Comparison of ENCODE assay signal across 9 cellular contexts in genomic region chr16:81003610-81004460, GRCh38. TPM values are rescaled to one million over a fixed set of nuclear protein-coding genes. Genes with fewer than 3 reads are reported as not detected.
A peak's percentile ranks its signal among the peaks of the same experiment; 100 is the strongest.
DNase-seq lines count a peak whose midpoint lies in the region; ATAC-seq and TF ChIP-seq lines count a peak whose summit lies in the region.
"Had no signal": no experiment of that assay in that cellular context is flagged by ENCODE, and none has a peak within 500 bp of the region (broad histone marks: within the 10 kb centered on the region; RNA-seq: fewer than 3 reads in every experiment).

No MANE protein-coding gene starts in this region.

- no peak for ATAC-seq in GM21360 (IDR thresholded peaks at IDR 0.05; ENCODE audit: unreplicated experiment)
- no peak for ATAC-seq in foreskin keratinocyte
- no peak for ATAC-seq in GM18909 (IDR thresholded peaks at IDR 0.05; ENCODE audit: poor library complexity, unreplicated experiment)

- TF ChIP-seq CTCF in ascending aorta (IDR thresholded peaks at IDR 0.05) (no peak), foreskin keratinocyte (conservative IDR thresholded peaks at IDR 0.05) (no peak)

- peak overlapping the region; percentile 72 for H3K9ac ChIP-seq in mucosa of stomach (ENCODE audit: low read length)

- H3K4me1 ChIP-seq in ACC112 (ENCODE audit: control insufficient read depth, insufficient read depth, low read length, unreplicated experiment) (peaks cover 26% of the 10 kb centered on the region), ascending aorta (peaks cover 3 to 17% of the 10 kb centered on the region in 2 donors), mucosa of stomach (ENCODE audit: control insufficient read depth, insufficient read depth, low read length) (peaks cover 4% of the 10 kb centered on the region), foreskin keratinocyte (peaks cover 4% of the 10 kb centered on the region)

- H3K27me3 ChIP-seq in ACC112 (ENCODE audit: insufficient read depth, low read length) (no peaks in the 10 kb centered on the region), ascending aorta (no peaks in the 10 kb centered on the region), mucosa of stomach (ENCODE audit: control insufficient read depth, insufficient read depth, low read length) (no peaks in the 10 kb centered on the region), foreskin keratinocyte (no peaks in the 10 kb centered on the region)

- peaks cover 90% of the 10 kb centered on the region for H3K79me2 ChIP-seq in ACC112 (ENCODE audit: control insufficient read depth, insufficient read depth, low read length, unreplicated experiment)

- intact Hi-C loops in ascending aorta (cut with DNase I), result loop anchor here (10.0 kb wide), 4 partner anchors 199 to 1161 kb away; partner anchors contain the start of genes CDYL2, CMIP and GAN

- H3K9me3 ChIP-seq in KOPT-K1 (ENCODE audit: insufficient read depth, low read length, poor library complexity, severe bottlenecking) (no peaks in the 10 kb centered on the region), ascending aorta (no peaks in the 10 kb centered on the region), mucosa of stomach (ENCODE audit: control insufficient read depth, low read length) (no peaks in the 10 kb centered on the region)

- H2AFZ ChIP-seq in ACC112 (ENCODE audit: low read length, unreplicated experiment), result peak overlapping the region; percentile 6

- DNase-seq in ascending aorta (ENCODE audit: low spot score in 2 of 2) (no peak), hepatic stellate cell (ENCODE audit: low spot score) (no peak), foreskin keratinocyte (no peak)

- H3K27ac ChIP-seq in ACC112 (ENCODE audit: low read depth, low read length), result peak overlapping the region; percentile 75
- peak overlapping the region; percentile 64 for H3K27ac ChIP-seq in KOPT-K1 (ENCODE audit: low read depth, low read length, poor library complexity, severe bottlenecking)
- peak overlapping the region in 1 of 2 donors; percentile 7 for H3K27ac ChIP-seq in ascending aorta
- no peak overlapping the region for H3K27ac ChIP-seq in foreskin keratinocyte
- H3K27ac ChIP-seq: SK-N-MC had no signal

- H3K4me3 ChIP-seq in ACC112 (ENCODE audit: low read depth, low read length), result peak overlapping the region; percentile 73
- H3K4me3 ChIP-seq in ascending aorta, result peak overlapping the region; percentile 26 to 30
- peak overlapping the region; percentile 61 for H3K4me3 ChIP-seq in mucosa of stomach (ENCODE audit: low read length)

- H3K36me3 ChIP-seq in ACC112 (ENCODE audit: insufficient read depth, low read length) (no peaks in the 10 kb centered on the region), KOPT-K1 (ENCODE audit: insufficient read depth, low read length) (peaks cover 8% of the 10 kb centered on the region; the same call in 1 of the 2 replicates), ascending aorta (no peaks in the 10 kb centered on the region), mucosa of stomach (ENCODE audit: control insufficient read depth, insufficient read depth, low read length) (no peaks in the 10 kb centered on the region)

RNA-seq across cellular contexts. Expression of gene CMC2, which starts 2.9 kb away (rescaled TPM):
- 4.0 TPM for total RNA-seq in ascending aorta
- 59.6 and 73.0 TPM in 2 replicates for total RNA-seq in foreskin keratinocyte
- polyA plus RNA-seq in foreskin keratinocyte, result 101 and 113 TPM in 2 replicates

RNA-seq across cellular contexts. Expression of gene CENPN, which starts 3.2 kb away (rescaled TPM):
- total RNA-seq in ascending aorta (not detected), foreskin keratinocyte (44.8 and 49.2 TPM in 2 replicates)
- polyA plus RNA-seq in foreskin keratinocyte, result 22.1 and 30.7 TPM in 2 replicates

RNA-seq across cellular contexts. Expression of gene ATMIN, which starts 31.8 kb away (rescaled TPM):
- 11.9 TPM for total RNA-seq in ascending aorta
- 30.0 and 32.5 TPM in 2 replicates for total RNA-seq in foreskin keratinocyte
- 14.3 and 15.9 TPM in 2 replicates for polyA plus RNA-seq in foreskin keratinocyte

Comparison
In these comparisons a context has a peak if more than half of its experiments do, and no peak if none do; other contexts are left out.
1. RNA of gene CMC2, which starts 2.9 kb away (total RNA-seq): 59.6 to 73.0 TPM in foreskin keratinocyte; 4.0 TPM in ascending aorta (single experiment); every median in the first group is over 10 times any median in the second.
2. RNA of gene CENPN, which starts 3.2 kb away (total RNA-seq): 44.8 to 49.2 TPM in foreskin keratinocyte; not detected in ascending aorta (single experiment); every median in the first group is over 10 times any median in the second.
3. Peak in every context shown above with its lines, with median percentiles within 50 percentile points of each other: H3K4me3 ChIP-seq.